8 cellular contexts compared by ENCODE assay signal in the genomic region with DNA sequence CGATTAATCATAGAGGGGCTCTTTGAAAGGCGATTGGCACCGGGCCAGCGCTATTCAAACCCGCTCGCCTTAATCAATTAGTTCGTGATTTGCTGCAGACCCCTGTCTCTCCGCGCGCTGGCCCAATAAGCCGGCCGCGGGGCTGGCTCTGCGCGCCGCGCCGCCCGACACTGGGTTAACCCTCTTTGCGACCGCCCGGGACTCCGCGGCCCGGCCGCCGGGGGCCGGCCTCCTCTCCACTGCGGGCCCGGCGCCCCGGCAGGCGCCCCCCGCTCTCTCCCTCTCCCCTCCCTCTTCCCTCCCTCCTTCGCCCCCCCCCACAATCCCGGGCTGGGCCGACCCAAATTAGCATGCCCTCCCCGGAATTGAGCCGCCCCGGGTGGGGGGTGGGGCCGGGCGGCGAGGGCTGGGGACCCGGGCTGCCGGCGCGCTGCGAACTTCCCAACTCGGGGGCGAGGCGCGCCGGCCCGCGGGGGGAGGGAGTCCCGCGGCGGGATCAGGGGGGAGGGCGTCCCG. TPM values are rescaled to one million over a fixed set of nuclear protein-coding genes. Genes with fewer than 3 reads are reported as not detected.
DNase-seq lines count a peak whose midpoint lies in the region; ATAC-seq lines count a peak whose summit lies in the region.

No MANE protein-coding gene starts in this region.

- ATAC-seq in GM18511 (IDR thresholded peaks at IDR 0.05; ENCODE audit: unreplicated experiment), result no peak

- H3K27me3 Mint-ChIP-seq in CD8-positive, alpha-beta memory T cell, result peaks cover 45 to 59% of the 10 kb centered on the region in 2 donors

- peaks cover 3 to 6% (median 4%) of the 10 kb centered on the region in 3 donors for H3K4me1 Mint-ChIP-seq in CD8-positive, alpha-beta memory T cell

- peaks cover 0 to 14% (median 8%) of the 10 kb centered on the region in 5 donors for H3K9me3 Mint-ChIP-seq in CD8-positive, alpha-beta memory T cell

- H3K27ac ChIP-seq in angular gyrus (ENCODE audit: low read depth, low read length) (peak overlapping the region; percentile 95), substantia nigra (ENCODE audit: low read depth, low read length, poor library complexity, severe bottlenecking) (peak overlapping the region; percentile 99)
- H3K27ac ChIP-seq in CD8-positive, alpha-beta memory T cell (ENCODE audit: low read depth, low read length), result no peak overlapping the region

- no peak overlapping the region for H3K4me3 ChIP-seq in CD8-positive, alpha-beta memory T cell (ENCODE audit: low read length)

- H3K27ac Mint-ChIP-seq in CD8-positive, alpha-beta memory T cell, result no peak overlapping the region

- DNase-seq in NCI-H524 (lab: John Stamatoyannopoulos, UW) (peak; percentile 31 to 55), NCI-H524 treated with DMSO at 0.1 percent for 48 hours (lab: John Stamatoyannopoulos, UW) (no peak), iPS-NIHi11 (ENCODE audit: low spot score) (peak; percentile 89), substantia nigra (lab: John Stamatoyannopoulos, UW) (peak; percentile 55 to 98 (median 87)), cortex of kidney (lab: John Stamatoyannopoulos, UW) (no peak)
- DNase-seq in CD8-positive, alpha-beta memory T cell, result no peak

- no peaks in the 10 kb centered on the region for H3K9me3 ChIP-seq in CD8-positive, alpha-beta memory T cell (ENCODE audit: low read length)

- CTCF ChIA-PET in CD8-positive, alpha-beta memory T cell (lab: Charles Lee), result no interaction called here

- no peaks in the 10 kb centered on the region for H3K4me1 ChIP-seq in CD8-positive, alpha-beta memory T cell (ENCODE audit: insufficient read depth, low read length)

- POLR2A ChIA-PET in CD8-positive, alpha-beta memory T cell (lab: Charles Lee), result no interaction called here

- H3K4me3 Mint-ChIP-seq in CD8-positive, alpha-beta memory T cell, result no peak overlapping the region

- peaks cover 5% of the 10 kb centered on the region for H3K27me3 ChIP-seq in CD8-positive, alpha-beta memory T cell (ENCODE audit: insufficient read depth, low read length, poor library complexity, severe bottlenecking)

- H3K36me3 ChIP-seq in CD8-positive, alpha-beta memory T cell (ENCODE audit: insufficient read depth, low read length), result no peaks in the 10 kb centered on the region

- no peaks in the 10 kb centered on the region for H3K36me3 Mint-ChIP-seq in CD8-positive, alpha-beta memory T cell

RNA-seq across cellular contexts. Expression of gene SALL1, which starts 0.4 kb away (rescaled TPM):
- not detected for total RNA-seq in CD8-positive, alpha-beta memory T cell
- polyA plus RNA-seq in CD8-positive, alpha-beta memory T cell, result not detected

Comparison
In these comparisons a context has a peak if more than half of its experiments do, and no peak if none do; other contexts are left out.
1. DNase-seq: peak in NCI-H524 (2 of 2), iPS-NIHi11 (single experiment) and substantia nigra (49 of 49); none in NCI-H524 treated with DMSO at 0.1 percent for 48 hours (single experiment), cortex of kidney (single experiment) and CD8-positive, alpha-beta memory T cell (0 of 5).